In the genomic region with DNA sequence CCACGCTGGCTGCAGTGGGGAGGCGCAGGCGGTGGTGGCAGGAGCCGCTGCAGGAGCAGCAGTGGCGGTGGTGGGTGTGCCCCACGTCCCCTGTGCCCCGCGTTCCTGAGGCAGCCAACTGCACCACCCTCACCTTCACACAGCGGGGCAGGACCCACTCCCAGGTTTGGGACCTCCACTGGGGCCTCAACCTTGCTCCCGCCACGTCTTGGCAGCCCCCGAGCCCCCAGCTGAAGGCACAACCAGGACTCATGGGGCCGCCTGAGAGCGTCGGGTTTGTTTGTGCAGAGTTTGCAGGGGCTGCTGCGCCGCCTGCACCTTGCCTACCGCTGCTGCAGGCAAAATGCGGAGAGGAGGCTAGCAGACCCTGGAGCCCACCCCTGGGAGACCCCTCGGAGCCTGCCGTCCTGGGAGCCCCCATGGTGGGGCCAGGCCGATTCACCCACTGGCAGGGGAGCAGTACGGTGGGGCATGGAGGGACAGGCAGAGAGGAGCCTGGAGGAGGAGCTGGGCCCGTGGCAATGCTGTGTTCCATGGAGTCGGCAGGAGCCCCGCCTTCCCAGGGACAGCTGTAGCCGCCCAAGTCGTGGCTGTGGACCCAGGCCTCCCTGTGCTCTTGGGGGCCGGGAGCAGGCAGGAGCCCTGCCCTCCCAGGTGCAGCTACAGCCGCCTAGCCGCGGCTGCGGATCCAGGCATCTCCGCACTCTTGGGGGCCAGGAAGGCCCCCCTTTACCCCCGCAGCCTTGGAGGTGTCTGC, we compare ENCODE assay signal across 7 cellular contexts. TPM values are rescaled to one million over a fixed set of nuclear protein-coding genes. Genes with fewer than 3 reads are reported as not detected.
A peak's percentile ranks its signal among the peaks of the same experiment; 100 is the strongest.
DNase-seq lines count a peak whose midpoint lies in the region; ATAC-seq and TF ChIP-seq lines count a peak whose summit lies in the region.

No MANE protein-coding gene starts in this region.

- TF ChIP-seq EP300 in ovary (IDR thresholded peaks at IDR 0.05): no peak

- TF ChIP-seq POLR2A in ovary (IDR thresholded peaks at IDR 0.05): no peak

- H3K36me3 ChIP-seq in SU-DHL-6 (ENCODE audit: low read length) (no peaks in the 10 kb centered on the region), fibroblast of lung (ENCODE audit: control insufficient read depth, insufficient read depth, low read length) (no peaks in the 10 kb centered on the region), ovary (no peaks in the 10 kb centered on the region)

- H3K9me3 ChIP-seq in SU-DHL-6 (ENCODE audit: insufficient read depth, low read length) (no peaks in the 10 kb centered on the region), fibroblast of lung (ENCODE audit: control insufficient read depth, insufficient read depth, low read depth, low read length) (no peaks in the 10 kb centered on the region), ovary (no peaks in the 10 kb centered on the region)

- H3K27ac ChIP-seq in SU-DHL-6 (ENCODE audit: low read depth, low read length): no peak overlapping the region
- H3K27ac ChIP-seq in fibroblast of lung (ENCODE audit: insufficient read depth, low read length): no peak overlapping the region
- no peak overlapping the region for H3K27ac ChIP-seq in ovary

- 25 to 40% (median 28%) methylated on average over 23 to 35 of the region's 35 CpGs for WGBS in ovary, 3 donors

- no peaks in the 10 kb centered on the region for H3K27me3 ChIP-seq in SU-DHL-6 (ENCODE audit: low read length)
- no peaks in the 10 kb centered on the region for H3K27me3 ChIP-seq in fibroblast of lung (ENCODE audit: control insufficient read depth, insufficient read depth, low read length)
- H3K27me3 ChIP-seq in ovary: no peaks in the 10 kb centered on the region

- H3K9ac ChIP-seq in SU-DHL-6 (ENCODE audit: low read length) (peak overlapping the region; percentile 25; the same call in 1 of the 2 replicates), fibroblast of lung (ENCODE audit: insufficient read depth, low read length) (peak overlapping the region; percentile 28)

- H3K4me1 ChIP-seq in fibroblast of lung (ENCODE audit: control insufficient read depth, extremely low read depth, insufficient read depth, low read length) (peaks cover 2% of the 10 kb centered on the region), ovary (ENCODE audit: insufficient read depth) (no peaks in the 10 kb centered on the region)

- peak overlapping the region; percentile 84 for H2AFZ ChIP-seq in SU-DHL-6 (ENCODE audit: low read depth, low read length, severe bottlenecking)
- H2AFZ ChIP-seq in fibroblast of lung (ENCODE audit: low read length): peak overlapping the region; percentile 78

- no peaks in the 10 kb centered on the region for H3F3A ChIP-seq in SU-DHL-6 (ENCODE audit: insufficient read depth)

- H3K4me2 ChIP-seq in SU-DHL-6 (ENCODE audit: low read depth, low read length, poor library complexity, severe bottlenecking) (peak overlapping the region; percentile 40), fibroblast of lung (ENCODE audit: extremely low read depth, insufficient read depth, low read length) (peak overlapping the region; percentile 89)

- ATAC-seq in GM19351 (IDR thresholded peaks at IDR 0.05; ENCODE audit: unreplicated experiment) (peak; percentile 36), GM19467 (IDR thresholded peaks at IDR 0.05; ENCODE audit: unreplicated experiment) (no peak), HG02763 (IDR thresholded peaks at IDR 0.05; ENCODE audit: unreplicated experiment) (no peak)

- no peaks in the 10 kb centered on the region for H3K79me2 ChIP-seq in SU-DHL-6 (ENCODE audit: insufficient read depth, low read length)
- no peaks in the 10 kb centered on the region for H3K79me2 ChIP-seq in fibroblast of lung (ENCODE audit: control insufficient read depth, insufficient read depth, low read length)

- no peaks in the 10 kb centered on the region for H3K9me2 ChIP-seq in SU-DHL-6 (replicated peaks; ENCODE audit: insufficient read depth, low read length)

- no peak overlapping the region for H3K4me3 ChIP-seq in SU-DHL-6 (ENCODE audit: insufficient read depth, low read length, poor library complexity, severe bottlenecking)
- peak overlapping the region in 2 of 4 experiments; percentile 42 to 51 for H3K4me3 ChIP-seq in fibroblast of lung (replicated peaks in 1 of 4; ENCODE audit: control extremely low read depth in 1 of 4, insufficient read depth in 1 of 4, low read depth in 3 of 4, low read length in 4 of 4)
- H3K4me3 ChIP-seq in ovary: peak overlapping the region; percentile 19

- intact Hi-C loops in ovary (cut with DNase I): loop anchor here in 1 of 4 donors (10.0 kb wide), 2 partner anchors 174 to 604 kb away; no protein-coding TSS in a partner anchor

- no peak for TF ChIP-seq CTCF in SU-DHL-6 (IDR thresholded peaks at IDR 0.05; ENCODE audit: insufficient read depth, low read length, poor library complexity, severe bottlenecking)
- peak in 1 of 2 donors; percentile 21 for TF ChIP-seq CTCF in fibroblast of lung (conservative IDR thresholded peaks at IDR 0.05 in 1 of 2, IDR thresholded peaks at IDR 0.05 in 1 of 2; ENCODE audit: low read depth in 1 of 2, low read length in 2 of 2)
- TF ChIP-seq CTCF in ovary (IDR thresholded peaks at IDR 0.05): no peak

- H4K20me1 ChIP-seq in SU-DHL-6 (ENCODE audit: low read depth, low read length): no peaks in the 10 kb centered on the region
- H4K20me1 ChIP-seq in fibroblast of lung (ENCODE audit: control insufficient read depth, extremely low read depth, insufficient read depth, low read length): no peaks in the 10 kb centered on the region

- peak in 1 of 2 donors; percentile 24 for DNase-seq in fibroblast of lung (ENCODE audit: low read depth in 2 of 2)
- DNase-seq in ovary: peak in 2 of 5 donors; percentile 19 to 49
- no peak for DNase-seq in SKM-1 (lab: John Stamatoyannopoulos, UW; ENCODE audit: unreplicated experiment)

RNA-seq across cellular contexts. Expression of gene EML6, which starts 14.7 kb away (rescaled TPM):
- 0.26 and 1.3 TPM in 2 replicates for total RNA-seq in fibroblast of lung
- 0.24 and 0.34 TPM in 2 replicates for polyA plus RNA-seq in fibroblast of lung
- 0.23 and 0.38 TPM in 2 replicates for polyA plus RNA-seq in fibroblast of lung (2012)
- polyA minus RNA-seq in fibroblast of lung (ENCODE audit: low replicate concordance): not detected in 2 replicates
- 1 to 10 TPM in 3 of 7 donors, under 1 TPM in 4; 0.22 to 3.7 (median 0.57) TPM for total RNA-seq in ovary
- under 1 TPM; 0.29 to 0.40 TPM for polyA plus RNA-seq in ovary
